Comparison of ENCODE assay signal across 17 cellular contexts in the genomic region with DNA sequence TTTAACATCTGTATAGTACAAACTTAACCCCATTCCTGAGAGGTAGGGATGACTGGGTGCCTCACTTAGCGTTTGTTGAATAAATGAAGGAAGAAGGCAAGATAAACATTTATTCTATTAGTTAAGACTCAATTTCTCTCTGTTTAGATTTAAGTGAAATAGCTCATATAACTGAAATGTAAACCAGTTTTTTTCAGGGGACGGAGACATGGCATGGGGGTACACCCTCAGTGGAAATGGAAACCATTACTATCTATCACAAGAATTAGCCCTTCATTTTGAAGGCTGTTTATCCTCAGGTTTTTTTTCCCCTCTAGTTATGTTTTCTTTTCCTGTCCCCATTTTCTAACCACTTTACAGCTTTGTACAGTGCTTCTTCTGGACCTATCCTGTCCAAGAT.
"Had no signal": no experiment of that assay in that cellular context is flagged by ENCODE, and none has a peak within 500 bp of the region (broad histone marks: within the 10 kb centered on the region; RNA-seq: fewer than 3 reads in every experiment).

No MANE protein-coding gene starts in this region.

- H3K9ac ChIP-seq: neural progenitor cell had no signal

- H3K4me1 ChIP-seq: uterus had no signal

- H3K4me3 Mint-ChIP-seq: memory B cell; natural killer cell treated with Interleukin-12 subunit alpha and Interleukin-12 subunit beta and Interleukin-15 and Interleukin-18, amount 100 ng/mL, for 72 hours; neural progenitor cell had no signal

- H3K27me3 ChIP-seq: foreskin keratinocyte, heart right ventricle, left lung, neural progenitor cell, ovary, right lobe of liver, tibial artery, upper lobe of left lung, uterus had no signal

- ATAC-seq: natural killer cell treated with Interleukin-12 subunit alpha and Interleukin-12 subunit beta and Interleukin-15 and Interleukin-18, amount 100 ng/mL, for 72 hours; right lobe of liver had no signal

- H3K9me3 ChIP-seq: heart right ventricle, left lung, lower lobe of right lung, ovary, right lobe of liver, tibial artery, upper lobe of left lung, uterus had no signal

- H3K27me3 Mint-ChIP-seq: memory B cell had no signal

- H3K36me3 Mint-ChIP-seq: memory B cell; natural killer cell treated with Interleukin-12 subunit alpha and Interleukin-12 subunit beta and Interleukin-15 and Interleukin-18, amount 100 ng/mL, for 72 hours; neural progenitor cell had no signal

- H3K4me3 ChIP-seq: heart right ventricle, left lung, lower lobe of right lung, neural progenitor cell, ovary, right lobe of liver, skin epidermis, tibial artery, upper lobe of left lung, uterus had no signal

- H3K36me3 ChIP-seq: neural progenitor cell, ovary, uterus had no signal

- DNase-seq: effector memory CD4-positive, alpha-beta T cell; foreskin keratinocyte; heart right ventricle; left lung; lower lobe of right lung; midbrain; nucleus accumbens; ovary; right lobe of liver; stimulated activated naive CD4-positive, alpha-beta T cell; tibial artery; upper lobe of left lung; uterus had no signal

- H3K27ac ChIP-seq: foreskin keratinocyte, left lung, lower lobe of right lung, neural progenitor cell, ovary, right lobe of liver had no signal

- H3K9me3 Mint-ChIP-seq: memory B cell; natural killer cell treated with Interleukin-12 subunit alpha and Interleukin-12 subunit beta and Interleukin-15 and Interleukin-18, amount 100 ng/mL, for 72 hours; neural progenitor cell had no signal

- H3K27ac Mint-ChIP-seq: memory B cell; natural killer cell treated with Interleukin-12 subunit alpha and Interleukin-12 subunit beta and Interleukin-15 and Interleukin-18, amount 100 ng/mL, for 72 hours; neural progenitor cell had no signal
